ENCODE assay signal across 28 cellular contexts in genomic region chrX:9855536-9856320, GRCh38.
DNase-seq lines count a peak whose midpoint lies in the region; ATAC-seq and TF ChIP-seq lines count a peak whose summit lies in the region.
"Had no signal": no experiment of that assay in that cellular context is flagged by ENCODE, and none has a peak within 500 bp of the region (broad histone marks: within the 10 kb centered on the region; RNA-seq: fewer than 3 reads in every experiment).

No MANE protein-coding gene starts in this region.

- H3K4me1 ChIP-seq in left ventricle myocardium inferior (no peaks in the 10 kb centered on the region), osteoblast (ENCODE audit: insufficient read depth, low read length) (peaks cover 12% of the 10 kb centered on the region), tibial artery (no peaks in the 10 kb centered on the region)
- H3K4me1 ChIP-seq: A549, BE2C, gastrocnemius medialis, psoas muscle, spleen had no signal

- TF ChIP-seq CTCF in left ventricle myocardium inferior (IDR thresholded peaks at IDR 0.05; ENCODE audit: borderline replicate concordance), result no peak
- TF ChIP-seq CTCF in osteoblast (IDR thresholded peaks at IDR 0.05; ENCODE audit: extremely low read depth, low read depth, low read length), result no peak
- TF ChIP-seq CTCF in tibial artery (IDR thresholded peaks at IDR 0.05), result no peak

- peak overlapping the region; percentile 37 for H2AFZ ChIP-seq in osteoblast (ENCODE audit: low read length)

- no peaks in the 10 kb centered on the region for H3K4me1 Mint-ChIP-seq in activated T-cell treated with anti-CD3 and anti-CD28 coated beads, Interleukin-2, amount 50 U/mL, for 24 hours (ENCODE audit: low read depth)
- H3K4me1 Mint-ChIP-seq: activated naive CD4-positive, alpha-beta T cell treated with anti-CD3 and anti-CD28 coated beads, Interleukin-2, amount 10 ng/mL, durations not matched to agents 7 days and 5 days; central memory CD8-positive, alpha-beta T cell had no signal

- H3K27ac Mint-ChIP-seq in activated T-cell treated with anti-CD3 and anti-CD28 coated beads, Interleukin-2, amount 50 U/mL, for 24 hours, result no peak overlapping the region
- H3K27ac Mint-ChIP-seq: activated naive CD4-positive, alpha-beta T cell treated with anti-CD3 and anti-CD28 coated beads, Interleukin-2, amount 10 ng/mL, durations not matched to agents 7 days and 5 days; activated T-cell treated with anti-CD3 and anti-CD28 coated beads, Interleukin-2, amount 50 U/mL, for 72 hours; IgD-negative memory B cell had no signal

- no peaks in the 10 kb centered on the region for H3K27me3 ChIP-seq in left ventricle myocardium inferior (ENCODE audit: low read depth)
- no peaks in the 10 kb centered on the region for H3K27me3 ChIP-seq in osteoblast (ENCODE audit: insufficient read depth, low read length)
- no peaks in the 10 kb centered on the region for H3K27me3 ChIP-seq in tibial artery
- H3K27me3 ChIP-seq: BE2C, gastrocnemius medialis had no signal

- H3K27ac ChIP-seq in left ventricle myocardium inferior (replicated peaks) (peak overlapping the region; percentile 23), osteoblast (ENCODE audit: low read depth, low read length) (no peak overlapping the region), tibial artery (no peak overlapping the region)
- H3K27ac ChIP-seq: A549, dorsolateral prefrontal cortex, gastrocnemius medialis, psoas muscle, RWPE1, spleen had no signal

- H3K27me3 Mint-ChIP-seq in activated T-cell treated with anti-CD3 and anti-CD28 coated beads, Interleukin-2, amount 50 U/mL, for 24 hours, result peaks cover 53% of the 10 kb centered on the region

- H4K20me1 ChIP-seq in osteoblast (ENCODE audit: insufficient read depth, low read length), result no peaks in the 10 kb centered on the region

- intact Hi-C loops in left ventricle myocardium inferior (cut with micrococcal nuclease) (no loop called here), left ventricle myocardium superior (cut with micrococcal nuclease) (no loop called here), tibial artery (cut with DNase I; ENCODE audit: low total_unique reads) (no loop called here)

- H3K36me3 ChIP-seq in left ventricle myocardium inferior (no peaks in the 10 kb centered on the region), osteoblast (ENCODE audit: insufficient read depth, low read length) (no peaks in the 10 kb centered on the region), tibial artery (no peaks in the 10 kb centered on the region)
- H3K36me3 ChIP-seq: BE2C, gastrocnemius medialis, spleen had no signal

- H3K36me3 Mint-ChIP-seq in activated T-cell treated with anti-CD3 and anti-CD28 coated beads, Interleukin-2, amount 50 U/mL, for 24 hours (ENCODE audit: low read depth), result no peaks in the 10 kb centered on the region
- H3K36me3 Mint-ChIP-seq: activated naive CD4-positive, alpha-beta T cell treated with anti-CD3 and anti-CD28 coated beads, Interleukin-2, amount 10 ng/mL, durations not matched to agents 7 days and 5 days had no signal

- no peaks in the 10 kb centered on the region for H3K9me3 Mint-ChIP-seq in activated T-cell treated with anti-CD3 and anti-CD28 coated beads, Interleukin-2, amount 50 U/mL, for 24 hours
- H3K9me3 Mint-ChIP-seq: activated naive CD4-positive, alpha-beta T cell treated with anti-CD3 and anti-CD28 coated beads, Interleukin-2, amount 10 ng/mL, durations not matched to agents 7 days and 5 days; central memory CD8-positive, alpha-beta T cell; IgD-negative memory B cell had no signal

- no peak overlapping the region for H3K4me3 Mint-ChIP-seq in activated T-cell treated with anti-CD3 and anti-CD28 coated beads, Interleukin-2, amount 50 U/mL, for 24 hours
- H3K4me3 Mint-ChIP-seq: activated naive CD4-positive, alpha-beta T cell treated with anti-CD3 and anti-CD28 coated beads, Interleukin-2, amount 10 ng/mL, durations not matched to agents 7 days and 5 days; activated T-cell treated with anti-CD3 and anti-CD28 coated beads, Interleukin-2, amount 50 U/mL, for 72 hours; central memory CD8-positive, alpha-beta T cell; IgD-negative memory B cell had no signal

- H3K79me2 ChIP-seq in osteoblast (ENCODE audit: insufficient read depth, low read length), result no peaks in the 10 kb centered on the region

- ATAC-seq in left ventricle myocardium superior, result no peak
- ATAC-seq in GM18907 (IDR thresholded peaks at IDR 0.05; ENCODE audit: unreplicated experiment), result no peak
- ATAC-seq: A549; activated T-cell treated with anti-CD3 and anti-CD28 coated beads, Interleukin-2, amount 50 U/mL, for 72 hours; gastrocnemius medialis; psoas muscle had no signal

- H3K4me3 ChIP-seq in left ventricle myocardium inferior (no peak overlapping the region), osteoblast (ENCODE audit: insufficient read depth, low read length) (peak overlapping the region; percentile 48), tibial artery (no peak overlapping the region)
- H3K4me3 ChIP-seq: A549, dorsolateral prefrontal cortex, gastrocnemius medialis, psoas muscle, spleen had no signal

- DNase-seq in left ventricle myocardium inferior, result no peak
- DNase-seq in left ventricle myocardium superior, result no peak
- DNase-seq in glomerular visceral epithelial cell (ENCODE audit: extremely low spot score), result peak; percentile 38
- DNase-seq in osteoblast (ENCODE audit: insufficient read length, low spot score, missing footprints), result no peak
- no peak for DNase-seq in tibial artery
- no peak for DNase-seq in activated T-cell treated with anti-CD3 and anti-CD28 coated beads, Interleukin-2, amount 50 U/mL, for 24 hours
- DNase-seq in COLO829 (ENCODE audit: low spot score), result no peak
- DNase-seq: activated CD4-positive, alpha-beta T cell treated with anti-CD3 and anti-CD28 coated beads for 4 hours; activated naive CD4-positive, alpha-beta T cell treated with anti-CD3 and anti-CD28 coated beads, Interleukin-2, amount 10 ng/mL, durations not matched to agents 7 days and 5 days; activated T-cell treated with anti-CD3 and anti-CD28 coated beads, Interleukin-2, amount 50 U/mL, for 72 hours; BE2C; COR-L47; dorsolateral prefrontal cortex; gastrocnemius medialis; NCI-H1417; NCI-H2107; NCI-H524 treated with DMSO at 0.1 percent for 48 hours; psoas muscle; SK-N-SH; spleen; stimulated activated CD4-positive, alpha-beta T cell treated with anti-CD3 and anti-CD28 coated beads, Interleukin-4, amount 100 ng/mL, for 1 hour; stimulated activated naive CD4-positive, alpha-beta T cell; T-helper 2 cell had no signal

- H3K9me3 ChIP-seq in left ventricle myocardium inferior (replicated peaks) (no peaks in the 10 kb centered on the region), osteoblast (ENCODE audit: low read depth, low read length) (no peaks in the 10 kb centered on the region), tibial artery (no peaks in the 10 kb centered on the region)
- H3K9me3 ChIP-seq: A549, BE2C, gastrocnemius medialis, psoas muscle, SK-N-SH, spleen had no signal

- peak overlapping the region; percentile 66 for H3K4me2 ChIP-seq in osteoblast (ENCODE audit: insufficient read depth, low read length)
- H3K4me2 ChIP-seq: A549, SK-N-SH had no signal
